38 cellular contexts compared by ENCODE assay signal in genomic region chr6:124282541-124282940, GRCh38.
"Had no signal": no experiment of that assay in that cellular context is flagged by ENCODE, and none has a peak within 500 bp of the region (broad histone marks: within the 10 kb centered on the region; RNA-seq: fewer than 3 reads in every experiment).

No MANE protein-coding gene starts in this region.

- H3K27ac Mint-ChIP-seq: activated naive CD4-positive, alpha-beta T cell treated with anti-CD3 and anti-CD28 coated beads for 36 hours; activated naive CD4-positive, alpha-beta T cell treated with anti-CD3 and anti-CD28 coated beads, Interleukin-2, amount 10 ng/mL, durations not matched to agents 7 days and 5 days; activated naive CD4-positive, alpha-beta T cell treated with anti-CD3 and anti-CD28 coated beads, Interleukin-2, amount 50 U/mL, for 24 hours; activated naive CD4-positive, alpha-beta T cell treated with anti-CD3 and anti-CD28 coated beads, Interleukin-2, amount 50 U/mL, for 72 hours; activated naive CD8-positive, alpha-beta T cell; activated naive CD8-positive, alpha-beta T cell treated with anti-CD3 and anti-CD28 coated beads for 36 hours; activated naive CD8-positive, alpha-beta T cell treated with anti-CD3 and anti-CD28 coated beads, Interleukin-2, amount 10 ng/mL, durations not matched to agents 7 days and 5 days; activated naive CD8-positive, alpha-beta T cell treated with anti-CD3 and anti-CD28 coated beads, Interleukin-2, amount 50 U/mL, for 24 hours; activated T-cell treated with anti-CD3 and anti-CD28 coated beads, Interleukin-2, amount 50 U/mL, for 24 hours; activated T-cell treated with anti-CD3 and anti-CD28 coated beads, Interleukin-2, amount 50 U/mL, for 72 hours; activated T-helper 1 cell treated with anti-CD3 and anti-CD28 coated beads, Interleukin-12 subunit alpha, Interleukin-12 subunit beta, Interleukin-2, Interleukin-4 antibody, amounts not matched to agents 30 ng/mL and 10 ng/mL and 1 ng/mL, durations not matched to agents 14 hours and 24 hours and 36 hours; activated T-helper 17 cell treated with anti-CD3 and anti-CD28 coated beads, Interleukin-2, amount 50 U/mL, for 72 hours; activated T-helper 2 cell treated with anti-CD3 and anti-CD28 coated beads, Interferon-gamma antibody, Interleukin-2, Interleukin-4, amounts not matched to agents 10 μg/mL and 5 μg/mL and 100 μg/mL, durations not matched to agents 14 hours and 24 hours and 36 hours had no signal

- ATAC-seq: activated naive CD4-positive, alpha-beta T cell treated with anti-CD3 and anti-CD28 coated beads, Interleukin-2, amount 50 U/mL, for 72 hours; activated naive CD8-positive, alpha-beta T cell treated with anti-CD3 and anti-CD28 coated beads, Interleukin-2, amount 50 U/mL, for 24 hours; activated T-cell treated with anti-CD3 and anti-CD28 coated beads, Interleukin-2, amount 50 U/mL, for 4 hours; activated T-cell treated with anti-CD3 and anti-CD28 coated beads, Interleukin-2, amount 50 U/mL, for 72 hours; activated T-helper 17 cell treated with anti-CD3 and anti-CD28 coated beads, Interleukin-2, amount 50 U/mL, for 72 hours; body of pancreas had no signal

- H3K4me3 ChIP-seq: adrenal gland, ascending aorta, body of pancreas, breast epithelium, cardiac muscle cell had no signal

- H3K27ac ChIP-seq: adrenal gland, ascending aorta, body of pancreas, brain microvascular endothelial cell, breast epithelium, cardiac muscle cell had no signal

- H3K9me3 Mint-ChIP-seq: activated naive CD4-positive, alpha-beta T cell treated with anti-CD3 and anti-CD28 coated beads, Interleukin-2, amount 10 ng/mL, durations not matched to agents 7 days and 5 days; activated naive CD4-positive, alpha-beta T cell treated with anti-CD3 and anti-CD28 coated beads, Interleukin-2, amount 50 U/mL, for 24 hours; activated naive CD8-positive, alpha-beta T cell treated with anti-CD3 and anti-CD28 coated beads for 36 hours; activated T-helper 1 cell treated with anti-CD3 and anti-CD28 coated beads, Interleukin-12 subunit alpha, Interleukin-12 subunit beta, Interleukin-2, Interleukin-4 antibody, amounts not matched to agents 30 ng/mL and 10 ng/mL and 1 ng/mL, durations not matched to agents 14 hours and 24 hours and 36 hours; activated T-helper 2 cell treated with anti-CD3 and anti-CD28 coated beads, Interferon-gamma antibody, Interleukin-2, Interleukin-4, amounts not matched to agents 10 μg/mL and 5 μg/mL and 100 μg/mL, durations not matched to agents 14 hours and 24 hours and 36 hours had no signal

- H3K36me3 Mint-ChIP-seq: activated naive CD4-positive, alpha-beta T cell treated with anti-CD3 and anti-CD28 coated beads, Interleukin-2, amount 10 ng/mL, durations not matched to agents 7 days and 5 days; activated naive CD4-positive, alpha-beta T cell treated with anti-CD3 and anti-CD28 coated beads, Interleukin-2, amount 50 U/mL, for 24 hours; activated naive CD4-positive, alpha-beta T cell treated with anti-CD3 and anti-CD28 coated beads, Interleukin-2, amount 50 U/mL, for 72 hours; activated naive CD8-positive, alpha-beta T cell; activated naive CD8-positive, alpha-beta T cell treated with anti-CD3 and anti-CD28 coated beads for 36 hours; activated naive CD8-positive, alpha-beta T cell treated with anti-CD3 and anti-CD28 coated beads, Interleukin-2, amount 10 ng/mL, durations not matched to agents 7 days and 5 days; brain had no signal

- DNase-seq: activated effector memory CD4-positive, alpha-beta T cell treated with anti-CD3 and anti-CD28 coated beads, Interleukin-2, amount 50 U/mL, for 16 hours; activated effector memory CD4-positive, alpha-beta T cell treated with Interleukin-2 at 50 U/mL for 16 hours; activated gamma-delta T cell; activated gamma-delta T cell treated with Interleukin-2 at 50 U/mL for 16 hours; activated naive CD4-positive, alpha-beta T cell; activated naive CD4-positive, alpha-beta T cell treated with anti-CD3 and anti-CD28 coated beads for 36 hours; activated naive CD4-positive, alpha-beta T cell treated with anti-CD3 and anti-CD28 coated beads, Interleukin-2, amount 10 ng/mL, durations not matched to agents 7 days and 5 days; activated naive CD4-positive, alpha-beta T cell treated with anti-CD3 and anti-CD28 coated beads, Interleukin-2, amount 50 U/mL, for 16 hours; activated naive CD4-positive, alpha-beta T cell treated with Interleukin-2 at 50 U/mL for 16 hours; activated naive CD8-positive, alpha-beta T cell treated with anti-CD3 and anti-CD28 coated beads for 36 hours; activated naive CD8-positive, alpha-beta T cell treated with anti-CD3 and anti-CD28 coated beads, Interleukin-2, amount 10 ng/mL, durations not matched to agents 7 days and 5 days; activated naive CD8-positive, alpha-beta T cell treated with anti-CD3 and anti-CD28 coated beads, Interleukin-2, amount 50 U/mL, for 24 hours; activated T-cell treated with anti-CD3 and anti-CD28 coated beads, Interleukin-2, amount 50 U/mL, for 1 hour; activated T-cell treated with anti-CD3 and anti-CD28 coated beads, Interleukin-2, amount 50 U/mL, for 24 hours; activated T-cell treated with anti-CD3 and anti-CD28 coated beads, Interleukin-2, amount 50 U/mL, for 4 hours; activated T-cell treated with anti-CD3 and anti-CD28 coated beads, Interleukin-2, amount 50 U/mL, for 48 hours; activated T-cell treated with anti-CD3 and anti-CD28 coated beads, Interleukin-2, amount 50 U/mL, for 72 hours; adrenal gland; amniotic stem cell; amygdala; anterior cingulate cortex; aorta; body of pancreas; brain microvascular endothelial cell; caudate nucleus; central memory CD4-positive, alpha-beta T cell; cerebellar nuclear complex had no signal

- H3K4me1 ChIP-seq: adrenal gland, ascending aorta, body of pancreas, breast epithelium had no signal

- H3K27me3 ChIP-seq: adrenal gland, ascending aorta, body of pancreas, brain microvascular endothelial cell, breast epithelium, cardiac muscle cell had no signal

- H3K4me3 Mint-ChIP-seq: activated naive CD4-positive, alpha-beta T cell treated with anti-CD3 and anti-CD28 coated beads for 36 hours; activated naive CD4-positive, alpha-beta T cell treated with anti-CD3 and anti-CD28 coated beads, Interleukin-2, amount 10 ng/mL, durations not matched to agents 7 days and 5 days; activated naive CD4-positive, alpha-beta T cell treated with anti-CD3 and anti-CD28 coated beads, Interleukin-2, amount 50 U/mL, for 24 hours; activated naive CD8-positive, alpha-beta T cell; activated naive CD8-positive, alpha-beta T cell treated with anti-CD3 and anti-CD28 coated beads for 36 hours; activated naive CD8-positive, alpha-beta T cell treated with anti-CD3 and anti-CD28 coated beads, Interleukin-2, amount 10 ng/mL, durations not matched to agents 7 days and 5 days; activated naive CD8-positive, alpha-beta T cell treated with anti-CD3 and anti-CD28 coated beads, Interleukin-2, amount 50 U/mL, for 24 hours; activated T-cell treated with anti-CD3 and anti-CD28 coated beads, Interleukin-2, amount 50 U/mL, for 24 hours; activated T-cell treated with anti-CD3 and anti-CD28 coated beads, Interleukin-2, amount 50 U/mL, for 4 hours; activated T-cell treated with anti-CD3 and anti-CD28 coated beads, Interleukin-2, amount 50 U/mL, for 72 hours; activated T-helper 1 cell treated with anti-CD3 and anti-CD28 coated beads, Interleukin-12 subunit alpha, Interleukin-12 subunit beta, Interleukin-2, Interleukin-4 antibody, amounts not matched to agents 30 ng/mL and 10 ng/mL and 1 ng/mL, durations not matched to agents 14 hours and 24 hours and 36 hours; activated T-helper 17 cell treated with anti-CD3 and anti-CD28 coated beads, Interleukin-2, amount 50 U/mL, for 72 hours; brain; central memory CD8-positive, alpha-beta T cell had no signal

- H3K4me1 Mint-ChIP-seq: activated naive CD4-positive, alpha-beta T cell treated with anti-CD3 and anti-CD28 coated beads, Interleukin-2, amount 10 ng/mL, durations not matched to agents 7 days and 5 days; activated naive CD4-positive, alpha-beta T cell treated with anti-CD3 and anti-CD28 coated beads, Interleukin-2, amount 50 U/mL, for 24 hours; activated naive CD8-positive, alpha-beta T cell treated with anti-CD3 and anti-CD28 coated beads for 36 hours; activated naive CD8-positive, alpha-beta T cell treated with anti-CD3 and anti-CD28 coated beads, Interleukin-2, amount 10 ng/mL, durations not matched to agents 7 days and 5 days; activated naive CD8-positive, alpha-beta T cell treated with anti-CD3 and anti-CD28 coated beads, Interleukin-2, amount 50 U/mL, for 24 hours; activated T-helper 17 cell treated with anti-CD3 and anti-CD28 coated beads, Interleukin-2, amount 50 U/mL, for 72 hours; central memory CD8-positive, alpha-beta T cell had no signal

- H3K36me3 ChIP-seq: adrenal gland, ascending aorta, brain microvascular endothelial cell, breast epithelium, cardiac muscle cell had no signal

- H3K9me3 ChIP-seq: adrenal gland, ascending aorta, body of pancreas, breast epithelium had no signal

- H3K27me3 Mint-ChIP-seq: activated naive CD4-positive, alpha-beta T cell treated with anti-CD3 and anti-CD28 coated beads, Interleukin-2, amount 10 ng/mL, durations not matched to agents 7 days and 5 days; activated naive CD4-positive, alpha-beta T cell treated with anti-CD3 and anti-CD28 coated beads, Interleukin-2, amount 50 U/mL, for 24 hours; activated naive CD8-positive, alpha-beta T cell; activated naive CD8-positive, alpha-beta T cell treated with anti-CD3 and anti-CD28 coated beads for 36 hours; activated naive CD8-positive, alpha-beta T cell treated with anti-CD3 and anti-CD28 coated beads, Interleukin-2, amount 10 ng/mL, durations not matched to agents 7 days and 5 days; activated naive CD8-positive, alpha-beta T cell treated with anti-CD3 and anti-CD28 coated beads, Interleukin-2, amount 50 U/mL, for 24 hours; activated T-cell treated with anti-CD3 and anti-CD28 coated beads, Interleukin-2, amount 50 U/mL, for 24 hours; activated T-helper 17 cell treated with anti-CD3 and anti-CD28 coated beads, Interleukin-2, amount 50 U/mL, for 72 hours; brain; central memory CD8-positive, alpha-beta T cell had no signal
